ENCODE assay signal across 9 cellular contexts in genomic region chr6:10837997-10838793, GRCh38. TPM values are rescaled to one million over a fixed set of nuclear protein-coding genes. Genes with fewer than 3 reads are reported as not detected.
DNase-seq lines count a peak whose midpoint lies in the region; ATAC-seq, FAIRE-seq and TF ChIP-seq lines count a peak whose summit lies in the region.
"Had no signal": no experiment of that assay in that cellular context is flagged by ENCODE, and none has a peak within 500 bp of the region (broad histone marks: within the 10 kb centered on the region; RNA-seq: fewer than 3 reads in every experiment).

Gene MAK (minus strand): TSS chr6:10838539. CDS start chr6:10830648, 7,891 bp downstream.

- no peaks in the 10 kb centered on the region for H3K36me3 ChIP-seq in BE2C
- H3K36me3 ChIP-seq in HepG2 (replicated peaks in 1 of 2; ENCODE audit: control insufficient read depth in 1 of 2, insufficient read depth in 2 of 2, low read length in 2 of 2), result no peaks in the 10 kb centered on the region

- peak; percentile 87 for DNase-seq in BE2C
- DNase-seq in GM19239 (ENCODE audit: insufficient read length, low spot score), result peak; percentile 90
- DNase-seq in NCI-H510A treated with DMSO at 0.1 percent for 48 hours (lab: John Stamatoyannopoulos, UW), result peak; percentile 72
- peak; percentile 98 for DNase-seq in activated CD4-positive, alpha-beta T cell treated with anti-CD3 and anti-CD28 coated beads, Interleukin-2, amount 10 ng/mL, durations not matched to agents 24 days and 14 days
- DNase-seq in HepG2 (ENCODE audit: low spot score), result peak; percentile 90
- DNase-seq in stimulated activated CD4-positive, alpha-beta T cell treated with anti-CD3 and anti-CD28 coated beads, Interleukin-2, amount 100 ng/mL, for 4 hours (ENCODE audit: low read depth), result peak; percentile 83

- in situ Hi-C loops in HepG2 (cut with HindIII; ENCODE audit: extremely low pct_ligation_motif_present, low pct_unique_long_range_greater_than_20kb), result no loop called here

- peak within 1 kb of the TSS; percentile 95 for H3K4me2 ChIP-seq in HepG2 (ENCODE audit: low read depth, low read length)

- peak within 1 kb of the TSS; percentile 89 for H3K4me3 Mint-ChIP-seq in activated CD4-positive, alpha-beta T cell treated with anti-CD3 and anti-CD28 coated beads, Interleukin-2, amount 10 ng/mL, durations not matched to agents 24 days and 14 days
- peak within 1 kb of the TSS; percentile 79 for H3K4me3 Mint-ChIP-seq in dendritic cell treated with granulocyte-macrophage colony-stimulating factor and Interleukin-4, amounts not matched to agents 40 ng/mL and 50 ng/mL, for 4 days

- TF ChIP-seq RAD21 in HepG2 (CRISPR knock-in tag; IDR thresholded peaks at IDR 0.05), result no peak

- 0% methylated on average over 21 of the region's 53 CpGs for WGBS in HepG2 (ENCODE audit: low lambda C conversion rate)

- peak within 1 kb of the TSS; percentile 100 for H3K27ac Mint-ChIP-seq in activated CD4-positive, alpha-beta T cell treated with anti-CD3 and anti-CD28 coated beads, Interleukin-2, amount 10 ng/mL, durations not matched to agents 24 days and 14 days
- H3K27ac Mint-ChIP-seq in dendritic cell treated with granulocyte-macrophage colony-stimulating factor and Interleukin-4, amounts not matched to agents 40 ng/mL and 50 ng/mL, for 4 days, result peak within 1 kb of the TSS; percentile 90

- peaks cover 2% of the 10 kb centered on the region; the same call in 1 of the 2 replicates for H3K4me1 ChIP-seq in BE2C
- H3K4me1 ChIP-seq in HepG2 (ENCODE audit: insufficient read depth, low read length), result peaks cover 28% of the 10 kb centered on the region

- peak within 1 kb of the TSS; percentile 74 for H3K9ac ChIP-seq in HepG2 (ENCODE audit: insufficient read depth, low read depth, low read length)

- peaks cover 42% of the 10 kb centered on the region for H3K27me3 Mint-ChIP-seq in activated CD4-positive, alpha-beta T cell treated with anti-CD3 and anti-CD28 coated beads, Interleukin-2, amount 10 ng/mL, durations not matched to agents 24 days and 14 days
- H3K27me3 Mint-ChIP-seq in dendritic cell treated with granulocyte-macrophage colony-stimulating factor and Interleukin-4, amounts not matched to agents 40 ng/mL and 50 ng/mL, for 4 days, result peaks cover 58% of the 10 kb centered on the region

- POLR2A ChIA-PET in HepG2 (lab: Yijun Ruan, JAX), result no interaction called here

- TF ChIP-seq POLR2A in HepG2 (IDR thresholded peaks at IDR 0.05; ENCODE audit: insufficient read depth in 1 of 2, low read depth in 2 of 2, low read length in 2 of 2), result peak; percentile 36 to 48; a peak in 3 of 4 replicates

- peak within 1 kb of the TSS; percentile 55 for H3K27ac ChIP-seq in HepG2 (ENCODE audit: extremely low read length, insufficient read depth, low read length)

- BruUV-seq in HepG2 (replicated peaks; lab: Mats Ljungman, UMichigan), result no TSS peak

- peaks cover 32% of the 10 kb centered on the region for H3K27me3 ChIP-seq in BE2C
- peaks cover 0 to 32% of the 10 kb centered on the region in 2 experiments; a peak in 3 of 5 replicates for H3K27me3 ChIP-seq in HepG2 (ENCODE audit: control insufficient read depth in 1 of 2, insufficient read depth in 2 of 2, low read length in 2 of 2)

- H3K36me3 Mint-ChIP-seq in activated CD4-positive, alpha-beta T cell treated with anti-CD3 and anti-CD28 coated beads, Interleukin-2, amount 10 ng/mL, durations not matched to agents 24 days and 14 days (ENCODE audit: low read depth), result no peaks in the 10 kb centered on the region
- H3K36me3 Mint-ChIP-seq in dendritic cell treated with granulocyte-macrophage colony-stimulating factor and Interleukin-4, amounts not matched to agents 40 ng/mL and 50 ng/mL, for 4 days (ENCODE audit: low read depth), result no peaks in the 10 kb centered on the region

- H3K4me1 Mint-ChIP-seq in activated CD4-positive, alpha-beta T cell treated with anti-CD3 and anti-CD28 coated beads, Interleukin-2, amount 10 ng/mL, durations not matched to agents 24 days and 14 days, result peaks cover 18% of the 10 kb centered on the region
- peaks cover 18% of the 10 kb centered on the region for H3K4me1 Mint-ChIP-seq in dendritic cell treated with granulocyte-macrophage colony-stimulating factor and Interleukin-4, amounts not matched to agents 40 ng/mL and 50 ng/mL, for 4 days (ENCODE audit: low read depth)

- no peaks in the 10 kb centered on the region; the same call in 1 of the 2 replicates for H3K9me3 ChIP-seq in BE2C
- no peaks in the 10 kb centered on the region for H3K9me3 ChIP-seq in HepG2 (ENCODE audit: low read length)

- TF ChIP-seq CTCF in BE2C (IDR thresholded peaks at IDR 0.05; ENCODE audit: low read depth, low read length) (no peak), HepG2 (CRISPR knock-in tag; IDR thresholded peaks at IDR 0.05) (peak; percentile 18; the same call in 1 of the 2 replicates)

- CTCF ChIA-PET in HepG2 (lab: Yijun Ruan, JAX; ENCODE audit: low intra/inter-chr PET ratio, low total read pairs), result no interaction called here

- intact Hi-C loops in activated CD4-positive, alpha-beta T cell treated with anti-CD3 and anti-CD28 coated beads, Interleukin-2, amount 10 ng/mL, durations not matched to agents 24 days and 14 days (cut with micrococcal nuclease), result loop anchor here (1.0 to 5.0 kb wide), 7 partner anchors 91 to 574 kb away; partner anchors contain the start of genes C6orf52, PAK1IP1 and TMEM14B
- intact Hi-C loops in dendritic cell treated with granulocyte-macrophage colony-stimulating factor and Interleukin-4, amounts not matched to agents 40 ng/mL and 50 ng/mL, for 4 days (cut with micrococcal nuclease), result loop anchor here (5.0 kb wide), 2 partner anchors 49 to 64 kb away; partner anchors contain the start of gene SYCP2L
- intact Hi-C loops in HepG2 (cut with micrococcal nuclease; ENCODE audit: unreplicated experiment), result no loop called here

- peak within 1 kb of the TSS; percentile 56 for H3K4me3 ChIP-seq in BE2C (ENCODE audit: low read depth, low read length)
- peak within 1 kb of the TSS; percentile 67 to 80 (median 69) for H3K4me3 ChIP-seq in HepG2 (replicated peaks in 1 of 3; ENCODE audit: insufficient read depth in 1 of 3, low read depth in 2 of 3, low read length in 3 of 3)

- peak within 1 kb of the TSS; percentile 88 for H2AFZ ChIP-seq in HepG2 (ENCODE audit: low read length)

- FAIRE-seq in GM19239 (lab: Jason Lieb, UNC) (no peak), HepG2 (lab: Jason Lieb, UNC) (peak; percentile 63)
- FAIRE-seq: TTC549 had no signal

- H4K20me1 ChIP-seq in HepG2 (ENCODE audit: insufficient read depth, low read length), result no peaks in the 10 kb centered on the region

- no peaks in the 10 kb centered on the region for H3K79me2 ChIP-seq in HepG2 (ENCODE audit: insufficient read depth, low read length)

- ATAC-seq in HG03439 (IDR thresholded peaks at IDR 0.05; ENCODE audit: unreplicated experiment), result peak; percentile 89
- peak; percentile 95 for ATAC-seq in HepG2

- no peak for TF ChIP-seq EP300 in HepG2 (IDR thresholded peaks at IDR 0.05; ENCODE audit: low read depth in 2 of 2, low read length in 2 of 2)
- TF ChIP-seq EP300 in HepG2 (CRISPR knock-in tag; IDR thresholded peaks at IDR 0.05; ENCODE audit: borderline replicate concordance), result no peak

- peaks cover 15% of the 10 kb centered on the region for H3K9me3 Mint-ChIP-seq in activated CD4-positive, alpha-beta T cell treated with anti-CD3 and anti-CD28 coated beads, Interleukin-2, amount 10 ng/mL, durations not matched to agents 24 days and 14 days
- H3K9me3 Mint-ChIP-seq in dendritic cell treated with granulocyte-macrophage colony-stimulating factor and Interleukin-4, amounts not matched to agents 40 ng/mL and 50 ng/mL, for 4 days, result no peaks in the 10 kb centered on the region

TF ChIP-seq in HepG2, 621 proteins besides CTCF, POLR2A, EP300 and RAD21 (continues in another document):
- TF ChIP-seq ZNF136 (CRISPR knock-in tag; IDR thresholded peaks at IDR 0.05; ENCODE audit: low read depth), result 0 out of 2 replicates have a peak, but pooled peaks have one; percentile 74
- peak; percentile 42; the same call in 1 of the 2 replicates for TF ChIP-seq ZBTB38 (CRISPR knock-in tag; IDR thresholded peaks at IDR 0.05)
- no peak for TF ChIP-seq TBP (CRISPR knock-in tag; IDR thresholded peaks at IDR 0.05)
- peak; percentile 68; the same call in 1 of the 2 replicates for TF ChIP-seq SALL1 (CRISPR knock-in tag; IDR thresholded peaks at IDR 0.05)
- TF ChIP-seq FOSL1 (CRISPR knock-in tag; IDR thresholded peaks at IDR 0.05; ENCODE audit: borderline replicate concordance), result no peak
- TF ChIP-seq ZNF292 (CRISPR knock-in tag; IDR thresholded peaks at IDR 0.05; ENCODE audit: borderline replicate concordance, low read depth), result peak; percentile 67; the same call in 1 of the 2 replicates

RNA-seq across cellular contexts. Expression of gene MAK, which starts in this region (rescaled TPM):
- polyA plus RNA-seq in BE2C (2012; ENCODE audit: insufficient read depth, insufficient read length, low read depth), result 0.31 TPM
- total RNA-seq in activated CD4-positive, alpha-beta T cell treated with anti-CD3 and anti-CD28 coated beads, Interleukin-2, amount 10 ng/mL, durations not matched to agents 24 days and 14 days, result 0.47 and 0.58 TPM in 2 replicates
- total RNA-seq in HepG2 (2016; rRNA removed; fragmentation: Illumina TruSeq; extraction: Trizol), result 0.04 and 0.17 TPM in 2 replicates
- total RNA-seq in HepG2 (2016; cell fraction: cytosol; rRNA removed; fragmentation: Illumina TruSeq; extraction: Trizol; ENCODE audit: low read depth), result 0.20 TPM in 1 of 2 replicates, not detected in the other
- 0.04 TPM in 1 of 2 replicates, not detected in the other for total RNA-seq in HepG2 (2016; cell fraction: insoluble cytoplasmic fraction; rRNA removed; fragmentation: Illumina TruSeq; extraction: Trizol)
- 0.10 and 0.12 TPM in 2 replicates for total RNA-seq in HepG2 (2016; cell fraction: membrane; rRNA removed; fragmentation: Illumina TruSeq; extraction: Trizol)
- total RNA-seq in HepG2 (2016; cell fraction: nucleus; rRNA removed; fragmentation: Illumina TruSeq; extraction: Trizol), result 0.25 TPM in 1 of 2 replicates, not detected in the other
- 0.01 TPM in 1 of 2 replicates, not detected in the other for polyA plus RNA-seq in HepG2 (2011; rRNA removed)
- polyA plus RNA-seq in HepG2 (2011; cell fraction: cytosol; rRNA removed), result not detected in 2 replicates
- polyA plus RNA-seq in HepG2 (2011; cell fraction: nucleus; rRNA removed), result not detected in 2 replicates
- polyA plus RNA-seq in HepG2 (2012), result 0.03 and 0.20 TPM in 2 replicates
- polyA plus RNA-seq in HepG2 (2016; cell fraction: cytosol; fragmentation: Illumina TruSeq; extraction: Trizol; ENCODE audit: low read depth), result 0.05 TPM in 1 of 2 replicates, not detected in the other
- polyA plus RNA-seq in HepG2 (2016; cell fraction: insoluble cytoplasmic fraction; fragmentation: Illumina TruSeq; extraction: Trizol; ENCODE audit: low read depth), result 0.10 and 0.13 TPM in 2 replicates
- 0.06 TPM in 1 of 2 replicates, not detected in the other for polyA plus RNA-seq in HepG2 (2016; cell fraction: membrane; fragmentation: Illumina TruSeq; extraction: Trizol; ENCODE audit: low read depth)
- polyA plus RNA-seq in HepG2 (2016; cell fraction: nucleus; fragmentation: Illumina TruSeq; extraction: Trizol; ENCODE audit: insufficient read depth, low read depth), result 0.27 TPM in 1 of 2 replicates, not detected in the other
- polyA minus RNA-seq in HepG2 (2011; rRNA and poly(A)+ RNA removed; ENCODE audit: low replicate concordance), result 0.05 TPM in 1 of 2 replicates, not detected in the other
- not detected in 2 replicates for polyA minus RNA-seq in HepG2 (2011; cell fraction: cytosol; rRNA and poly(A)+ RNA removed)
- polyA minus RNA-seq in HepG2 (2011; cell fraction: nucleus; rRNA and poly(A)+ RNA removed), result not detected in 2 replicates

Comparison
In these comparisons a context has a peak if more than half of its experiments do, and no peak if none do; other contexts are left out.
1. Peak in every context shown above with its lines: DNase-seq, ATAC-seq, H3K4me3 ChIP-seq and H3K27ac ChIP-seq.
2. Peak in DNase-seq in activated CD4-positive, alpha-beta T cell treated with anti-CD3 and anti-CD28 coated beads, Interleukin-2, amount 10 ng/mL, durations not matched to agents 24 days and 14 days; RNA of the gene not detected or under 1 TPM.
3. Peak in DNase-seq, ATAC-seq, H3K4me3 ChIP-seq, H3K27ac ChIP-seq, H3K9ac ChIP-seq and H3K4me2 ChIP-seq in HepG2; RNA of the gene not detected or under 1 TPM.